Comparison of ENCODE assay signal across 8 cellular contexts in genomic region chr12:12715459-12716150, GRCh38. TPM values are rescaled to one million over a fixed set of nuclear protein-coding genes. Genes with fewer than 3 reads are reported as not detected.
A peak's percentile ranks its signal among the peaks of the same experiment; 100 is the strongest.
DNase-seq lines count a peak whose midpoint lies in the region; ATAC-seq and TF ChIP-seq lines count a peak whose summit lies in the region.

No MANE protein-coding gene starts in this region.

- H4K20me1 ChIP-seq in DND-41 (ENCODE audit: insufficient read depth, low read length), result peaks cover 22% of the 10 kb centered on the region

- peak overlapping the region; percentile 55 for H2AFZ ChIP-seq in DND-41 (ENCODE audit: low read depth, low read length)

- no peak for TF ChIP-seq POLR2A in spleen (IDR thresholded peaks at IDR 0.05)

- no peaks in the 10 kb centered on the region for H3K9me3 Mint-ChIP-seq in activated CD8-positive, alpha-beta T cell treated with anti-CD3 and anti-CD28 coated beads for 36 hours

- H3K27me3 Mint-ChIP-seq in activated CD8-positive, alpha-beta T cell treated with anti-CD3 and anti-CD28 coated beads for 36 hours, result no peaks in the 10 kb centered on the region

- H3K27ac ChIP-seq in DND-41 (ENCODE audit: low read length) (peak overlapping the region; percentile 87), spleen (peak overlapping the region; percentile 99 to 100 (median 100))

- peaks cover 52% of the 10 kb centered on the region for H3K4me1 ChIP-seq in DND-41 (ENCODE audit: insufficient read depth, low read length)
- peaks cover 31 to 56% (median 44%) of the 10 kb centered on the region in 6 donors for H3K4me1 ChIP-seq in spleen

- H3K4me3 ChIP-seq in DND-41 (ENCODE audit: low read depth in 1 of 2, low read length in 2 of 2) (peak overlapping the region; percentile 82 to 85; a peak in 3 of 4 replicates), spleen (peak overlapping the region; percentile 11 to 94 (median 80))
- peak overlapping the region; percentile 76 for H3K4me3 ChIP-seq in Jurkat, Clone E6-1 (ENCODE audit: low read length)

- peaks cover 56% of the 10 kb centered on the region for H3K79me2 ChIP-seq in DND-41 (ENCODE audit: insufficient read depth, low read length)

- peaks cover 41% of the 10 kb centered on the region for H3K4me1 Mint-ChIP-seq in activated CD8-positive, alpha-beta T cell treated with anti-CD3 and anti-CD28 coated beads for 36 hours (ENCODE audit: low read depth)

- peaks cover 31% of the 10 kb centered on the region for H3K36me3 Mint-ChIP-seq in activated CD8-positive, alpha-beta T cell treated with anti-CD3 and anti-CD28 coated beads for 36 hours (ENCODE audit: low read depth)

- 4 to 15% (median 8%) methylated on average over 10 of the region's 10 CpGs for WGBS in spleen, 5 donors

- peak overlapping the region; percentile 71 for H3K4me2 ChIP-seq in DND-41 (ENCODE audit: insufficient read depth, low read length)

- H3K36me3 ChIP-seq in DND-41 (ENCODE audit: insufficient read depth, low read length) (peaks cover 28% of the 10 kb centered on the region), spleen (peaks cover 0 to 19% (median 1%) of the 10 kb centered on the region in 6 donors)

- H3K27me3 ChIP-seq in DND-41 (ENCODE audit: insufficient read depth, low read length, poor library complexity), result no peaks in the 10 kb centered on the region
- no peaks in the 10 kb centered on the region for H3K27me3 ChIP-seq in spleen (replicated peaks in 1 of 7)

- H3K4me3 Mint-ChIP-seq in activated CD8-positive, alpha-beta T cell treated with anti-CD3 and anti-CD28 coated beads for 36 hours, result peak overlapping the region; percentile 77

- POLR2A ChIA-PET in activated CD8-positive, alpha-beta T cell treated with anti-CD3 and anti-CD28 coated beads for 36 hours (lab: Charles Lee), result interaction anchor here (0.8 to 9.8 kb wide), 8 partner anchors 9 to 358 kb away, joined by 3 to 151 read pairs (median 14); partner anchors contain the start of genes BORCS5, DUSP16 and GPR19

- CTCF ChIA-PET in activated CD8-positive, alpha-beta T cell treated with anti-CD3 and anti-CD28 coated beads for 36 hours (lab: Charles Lee), result interaction anchor here (0.5 to 4.4 kb wide), 10 partner anchors 11 to 987 kb away, joined by 3 to 35 read pairs (median 4); no protein-coding TSS in a partner anchor

- no peak for TF ChIP-seq CTCF in DND-41 (IDR thresholded peaks at IDR 0.05; ENCODE audit: borderline replicate concordance, extremely low read depth, low read length, poor library complexity, severe bottlenecking)
- TF ChIP-seq CTCF in activated CD8-positive, alpha-beta T cell treated with anti-CD3 and anti-CD28 coated beads for 36 hours (IDR thresholded peaks at IDR 0.05), result no peak
- no peak for TF ChIP-seq CTCF in spleen (IDR thresholded peaks at IDR 0.05 in 8 of 11, conservative IDR thresholded peaks at IDR 0.05 in 3 of 11)

- intact Hi-C loops in activated CD8-positive, alpha-beta T cell treated with anti-CD3 and anti-CD28 coated beads for 36 hours (cut with micrococcal nuclease), result loop anchor here (2.0 kb wide), 1 partner anchor 19 kb away; the partner anchor contains the start of gene GPR19
- intact Hi-C loops in spleen (cut with DNase I; ENCODE audit: low total_unique reads), result no loop called here

- peak overlapping the region; percentile 95 for H3K27ac Mint-ChIP-seq in activated CD8-positive, alpha-beta T cell treated with anti-CD3 and anti-CD28 coated beads for 36 hours

- peak; percentile 51 for ATAC-seq in DND-41 (ENCODE audit: insufficient read depth, low read depth)
- ATAC-seq in GM19455 (IDR thresholded peaks at IDR 0.05; ENCODE audit: unreplicated experiment), result peak; percentile 24
- peak; percentile 13 for ATAC-seq in activated CD8-positive, alpha-beta T cell treated with anti-CD3 and anti-CD28 coated beads for 36 hours

- no peaks in the 10 kb centered on the region for H3K9me3 ChIP-seq in DND-41 (ENCODE audit: insufficient read depth, low read length, severe bottlenecking)
- H3K9me3 ChIP-seq in spleen, result no peaks in the 10 kb centered on the region

- peak; percentile 82 for DNase-seq in DND-41
- DNase-seq in Jurkat, Clone E6-1 (ENCODE audit: low read depth, low spot score), result peak; percentile 72
- DNase-seq in activated CD8-positive, alpha-beta T cell treated with anti-CD3 and anti-CD28 coated beads for 36 hours, result peak; percentile 77
- DNase-seq in foreskin melanocyte, result peak; percentile 29
- no peak for DNase-seq in spleen
- no peak for DNase-seq in NCI-H748 treated with DMSO at 0.1 percent for 48 hours (lab: John Stamatoyannopoulos, UW)
- no peak for DNase-seq in GM19240 (ENCODE audit: insufficient read length, low spot score)

- peak overlapping the region; percentile 100 for H3K9ac ChIP-seq in DND-41 (ENCODE audit: low read depth, low read length)

RNA-seq across cellular contexts. Expression of gene CDKN1B, which starts 1.6 kb away (rescaled TPM):
- 91.3 TPM for polyA plus RNA-seq in Jurkat, Clone E6-1 (2012; ENCODE audit: insufficient read depth, insufficient read length)
- 10 to 100 TPM; 39.9 to 40.8 TPM for total RNA-seq in activated CD8-positive, alpha-beta T cell treated with anti-CD3 and anti-CD28 coated beads for 36 hours
- 10 to 100 TPM; 72.3 to 95.2 (median 79.3) TPM for total RNA-seq in spleen
- polyA plus RNA-seq in spleen, result 10 to 100 TPM; 34.9 to 49.3 (median 46.4) TPM

RNA-seq across cellular contexts. Expression of gene GPR19, which starts 19.6 kb away (rescaled TPM):
- 1.2 TPM for polyA plus RNA-seq in Jurkat, Clone E6-1 (2012; ENCODE audit: insufficient read depth, insufficient read length)
- 10 to 100 TPM; 17.3 to 17.6 TPM for total RNA-seq in activated CD8-positive, alpha-beta T cell treated with anti-CD3 and anti-CD28 coated beads for 36 hours
- total RNA-seq in spleen, result 1 to 10 TPM in 5 of 7 donors, under 1 TPM in 1, not detected in 1; 0.80 to 5.5 (median 1.9) TPM
- polyA plus RNA-seq in spleen, result under 1 TPM; 0.35 to 0.74 (median 0.61) TPM

Comparison
In these comparisons a context has a peak if more than half of its experiments do, and no peak if none do; other contexts are left out.
1. DNase-seq: peak in DND-41 (single experiment), Jurkat, Clone E6-1 (single experiment), activated CD8-positive, alpha-beta T cell treated with anti-CD3 and anti-CD28 coated beads for 36 hours (single experiment) and foreskin melanocyte (single experiment); none in spleen (single experiment), NCI-H748 treated with DMSO at 0.1 percent for 48 hours (single experiment) and GM19240 (single experiment).
2. Peak in every context shown above with its lines, with median percentiles within 50 percentile points of each other: ATAC-seq and H3K4me3 ChIP-seq.